Comparison of ENCODE assay signal across 22 cellular contexts in genomic region chr18:50656396-50656795, GRCh38.
"Had no signal": no experiment of that assay in that cellular context is flagged by ENCODE, and none has a peak within 500 bp of the region (broad histone marks: within the 10 kb centered on the region; RNA-seq: fewer than 3 reads in every experiment).

No MANE protein-coding gene starts in this region.

- H3K4me3 ChIP-seq: coronary artery, lung, skin epidermis, stomach, testis, uterus had no signal

- ATAC-seq: activated T-cell treated with anti-CD3 and anti-CD28 coated beads, Interleukin-2, amount 50 U/mL, for 4 hours; natural killer cell; stimulated activated effector memory CD8-positive, alpha-beta T cell treated with anti-CD3 and anti-CD28 coated beads, Interleukin-12 subunit alpha, Interleukin-12 subunit beta, amount 100 ng/mL, for 72 hours; T-helper 17 cell had no signal

- H3K4me1 ChIP-seq: uterus had no signal

- H3K27ac ChIP-seq: skin epidermis, testis, uterus had no signal

- H3K27me3 ChIP-seq: stomach, testis, uterus had no signal

- DNase-seq: activated B cell treated with CpG ODN at 0.5 μM for 24 hours; activated CD4-positive, alpha-beta T cell treated with anti-CD3 and anti-CD28 coated beads for 4 hours; activated CD4-positive, alpha-beta T cell treated with anti-CD3 and anti-CD28 coated beads, Interleukin-2, amount 50 U/mL, for 48 hours; activated CD8-positive, alpha-beta memory T cell treated with anti-CD3 and anti-CD28 coated beads, Interleukin-2, amount 50 U/mL, for 48 hours; activated naive CD4-positive, alpha-beta T cell; activated naive CD8-positive, alpha-beta T cell treated with anti-CD3 and anti-CD28 coated beads for 36 hours; activated T-cell treated with anti-CD3 and anti-CD28 coated beads, Interleukin-2, amount 50 U/mL, for 4 hours; cerebellar nuclear complex; endodermal cell; kidney; natural killer cell; retina; stimulated activated CD4-positive, alpha-beta T cell treated with anti-CD3 and anti-CD28 coated beads, Interleukin-2, amount 100 ng/mL, for 24 hours; stomach; T-helper 17 cell; testis; trophoblast cell; uterus had no signal

- H3K9me3 ChIP-seq: testis, uterus had no signal

- H3K36me3 ChIP-seq: stomach, uterus had no signal
